In genomic region chrX:154083134-154083517, GRCh38 we compare ENCODE assay signal across 12 cellular contexts. TPM values are rescaled to one million over a fixed set of nuclear protein-coding genes. Genes with fewer than 3 reads are reported as not detected.
DNase-seq lines count a peak whose midpoint lies in the region; ATAC-seq, FAIRE-seq and TF ChIP-seq lines count a peak whose summit lies in the region.
"Had no signal": no experiment of that assay in that cellular context is flagged by ENCODE, and none has a peak within 500 bp of the region (broad histone marks: within the 10 kb centered on the region; RNA-seq: fewer than 3 reads in every experiment).

No MANE protein-coding gene starts in this region.

- peak overlapping the region; percentile 64 for H3K27ac Mint-ChIP-seq in stimulated activated naive CD8-positive, alpha-beta T cell treated with anti-CD3 and anti-CD28 coated beads, Interleukin-15, Interleukin-2, amounts not matched to agents 100 ng/mL and 50 ng/mL, for 24 hours
- H3K27ac Mint-ChIP-seq in astrocyte (ENCODE audit: unreplicated experiment) = peak overlapping the region; percentile 14

- H3K4me3 Mint-ChIP-seq in stimulated activated naive CD8-positive, alpha-beta T cell treated with anti-CD3 and anti-CD28 coated beads, Interleukin-15, Interleukin-2, amounts not matched to agents 100 ng/mL and 50 ng/mL, for 24 hours = peak overlapping the region; percentile 4
- H3K4me3 Mint-ChIP-seq in astrocyte (ENCODE audit: unreplicated experiment) = no peak overlapping the region

- H3K36me3 ChIP-seq in astrocyte (ENCODE audit: insufficient read depth, low read length) (no peaks in the 10 kb centered on the region), mesodermal cell (ENCODE audit: control insufficient read depth, insufficient read depth, low read length) (peaks cover 33% of the 10 kb centered on the region)

- TF ChIP-seq CTCF in astrocyte (IDR thresholded peaks at IDR 0.05; ENCODE audit: insufficient read depth, low read depth, low read length) = no peak

- H3K27ac ChIP-seq in astrocyte (ENCODE audit: low read depth, low read length) (no peak overlapping the region), mesodermal cell (ENCODE audit: low read depth, low read length, severe bottlenecking) (peak overlapping the region; percentile 51)

- no peak overlapping the region for H3K9ac ChIP-seq in astrocyte (ENCODE audit: low read length)

- no peak overlapping the region for H2AFZ ChIP-seq in astrocyte (ENCODE audit: low read depth, low read length)

- no peaks in the 10 kb centered on the region for H3K9me3 Mint-ChIP-seq in stimulated activated naive CD8-positive, alpha-beta T cell treated with anti-CD3 and anti-CD28 coated beads, Interleukin-15, Interleukin-2, amounts not matched to agents 100 ng/mL and 50 ng/mL, for 24 hours
- H3K9me3 Mint-ChIP-seq in astrocyte (ENCODE audit: unreplicated experiment) = no peaks in the 10 kb centered on the region

- peak overlapping the region; percentile 2 for H3K4me2 ChIP-seq in astrocyte (ENCODE audit: low read length)

- no peaks in the 10 kb centered on the region for H3K27me3 Mint-ChIP-seq in stimulated activated naive CD8-positive, alpha-beta T cell treated with anti-CD3 and anti-CD28 coated beads, Interleukin-15, Interleukin-2, amounts not matched to agents 100 ng/mL and 50 ng/mL, for 24 hours
- no peaks in the 10 kb centered on the region for H3K27me3 Mint-ChIP-seq in astrocyte (ENCODE audit: low read depth, unreplicated experiment)

- FAIRE-seq in astrocyte (lab: Jason Lieb, UNC) = no peak
- FAIRE-seq: islet of Langerhans had no signal

- H3K79me2 ChIP-seq in astrocyte (ENCODE audit: insufficient read depth, low read length) = peaks cover 75% of the 10 kb centered on the region

- peaks cover 46% of the 10 kb centered on the region for H4K20me1 ChIP-seq in astrocyte (ENCODE audit: insufficient read depth, low read length)

- 50 to 100% methylated on average over 1 of the region's 5 CpGs for WGBS in mesodermal cell (ENCODE audit: insufficient coverage in 2 of 2), 2 experiments

- H3K4me1 ChIP-seq in astrocyte (ENCODE audit: insufficient read depth, low read length) (peaks cover 8% of the 10 kb centered on the region), mesodermal cell (ENCODE audit: control insufficient read depth, insufficient read depth, low read length, poor library complexity, severe bottlenecking) (peaks cover 7% of the 10 kb centered on the region)

- H3K4me1 Mint-ChIP-seq in stimulated activated naive CD8-positive, alpha-beta T cell treated with anti-CD3 and anti-CD28 coated beads, Interleukin-15, Interleukin-2, amounts not matched to agents 100 ng/mL and 50 ng/mL, for 24 hours (ENCODE audit: low read depth) = peaks cover 36% of the 10 kb centered on the region
- peaks cover 10% of the 10 kb centered on the region for H3K4me1 Mint-ChIP-seq in astrocyte (ENCODE audit: low read depth, unreplicated experiment)

- H3K9me3 ChIP-seq in astrocyte (ENCODE audit: insufficient read depth, low read depth, low read length) (no peaks in the 10 kb centered on the region), mesodermal cell (ENCODE audit: control insufficient read depth, low read length) (no peaks in the 10 kb centered on the region)

- DNase-seq in stimulated activated naive CD8-positive, alpha-beta T cell treated with anti-CD3 and anti-CD28 coated beads, Interleukin-15, Interleukin-2, amounts not matched to agents 100 U/mL and 50 U/mL, for 24 hours = no peak
- DNase-seq in astrocyte (ENCODE audit: low read depth) (no peak), HuH-7 (ENCODE audit: low spot score) (no peak), cerebellar cortex (ENCODE audit: low spot score) (no peak)
- no peak for DNase-seq in activated CD4-positive, CD25-positive, alpha-beta regulatory T cell treated with anti-CD3 and anti-CD28 coated beads, Interleukin-2, amount 50 U/mL, for 72 hours
- DNase-seq: COR-L47, NCI-H1417 treated with DMSO at 0.1 percent for 48 hours, occipital lobe had no signal

- H3K4me3 ChIP-seq in astrocyte (ENCODE audit: insufficient read depth, low read depth, low read length) = no peak overlapping the region
- no peak overlapping the region for H3K4me3 ChIP-seq in mesodermal cell (ENCODE audit: extremely low read depth, insufficient read depth, low read length, poor library complexity, severe bottlenecking)

- no peak for ATAC-seq in stimulated activated naive CD8-positive, alpha-beta T cell treated with anti-CD3 and anti-CD28 coated beads, Interleukin-15, Interleukin-2, amounts not matched to agents 100 U/mL and 50 U/mL, for 24 hours
- no peak for ATAC-seq in HG02938 (IDR thresholded peaks at IDR 0.05; ENCODE audit: unreplicated experiment)

- no peaks in the 10 kb centered on the region for H3K27me3 ChIP-seq in astrocyte (ENCODE audit: insufficient read depth, low read length)

- peaks cover 29% of the 10 kb centered on the region for H3K36me3 Mint-ChIP-seq in stimulated activated naive CD8-positive, alpha-beta T cell treated with anti-CD3 and anti-CD28 coated beads, Interleukin-15, Interleukin-2, amounts not matched to agents 100 ng/mL and 50 ng/mL, for 24 hours (ENCODE audit: low read depth)
- no peaks in the 10 kb centered on the region for H3K36me3 Mint-ChIP-seq in astrocyte (ENCODE audit: low read depth, unreplicated experiment)

RNA-seq across cellular contexts. Expression of gene MECP2, which starts 14.4 kb away (rescaled TPM):
- 29.2 and 36.2 TPM in 2 replicates for total RNA-seq in astrocyte
- polyA plus RNA-seq in mesodermal cell (2013, experiment 1 of 2) = 25.3 TPM
- 22.6 TPM for polyA plus RNA-seq in mesodermal cell (2013, experiment 2 of 2)
